15 cellular contexts compared by ENCODE assay signal in the genomic region with DNA sequence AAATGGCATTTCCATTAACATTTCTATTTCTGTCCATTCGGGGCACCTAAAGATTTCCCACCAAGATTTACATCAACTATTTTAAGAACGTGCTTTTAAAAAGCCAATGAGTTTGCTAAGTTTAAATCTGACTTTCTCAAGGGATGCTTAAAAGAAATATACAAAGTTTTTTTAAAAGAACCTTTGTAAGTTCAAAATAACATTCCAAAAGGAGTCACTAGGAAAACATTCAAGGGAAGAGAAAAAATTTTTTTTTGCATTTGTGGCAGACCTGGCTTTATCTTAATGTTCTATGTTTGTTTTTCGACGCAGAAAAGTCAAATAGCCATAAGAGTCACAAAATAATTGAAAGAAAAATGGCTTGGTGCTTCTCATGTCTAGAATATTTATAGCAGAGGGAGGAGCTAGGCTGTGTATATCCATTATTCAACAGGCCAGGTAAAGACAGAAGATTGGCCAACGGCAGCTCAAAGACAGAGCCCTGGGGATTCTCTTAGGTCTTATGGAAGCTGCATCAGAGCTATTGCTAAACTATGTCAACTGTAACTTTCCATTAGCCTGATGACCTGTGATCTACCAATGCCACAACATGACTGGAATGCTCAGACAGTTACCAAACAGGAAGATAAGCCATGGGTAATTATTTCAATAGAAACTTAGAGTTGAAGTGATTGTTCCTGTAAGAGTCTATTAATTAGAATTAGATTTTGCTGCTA. TPM values are rescaled to one million over a fixed set of nuclear protein-coding genes. Genes with fewer than 3 reads are reported as not detected.
A peak's percentile ranks its signal among the peaks of the same experiment; 100 is the strongest.
DNase-seq lines count a peak whose midpoint lies in the region; ATAC-seq and TF ChIP-seq lines count a peak whose summit lies in the region.
"Had no signal": no experiment of that assay in that cellular context is flagged by ENCODE, and none has a peak within 500 bp of the region (broad histone marks: within the 10 kb centered on the region; RNA-seq: fewer than 3 reads in every experiment).

No MANE protein-coding gene starts in this region.

- POLR2A ChIA-PET in PC-9 (lab: Charles Lee; ENCODE audit: unreplicated experiment), result no interaction called here

- no peaks in the 10 kb centered on the region for H3K79me1 ChIP-seq in mesenchymal stem cell (replicated peaks; ENCODE audit: low read length, poor library complexity, severe bottlenecking)

- H3K14ac ChIP-seq in mesenchymal stem cell (ENCODE audit: low read length in 2 of 2), result no peak overlapping the region

- no peak overlapping the region for H3K4me2 ChIP-seq in mesenchymal stem cell (ENCODE audit: low read length, poor library complexity, severe bottlenecking)
- H3K4me2 ChIP-seq in PC-9, result no peak overlapping the region

- no peak overlapping the region for H4K8ac ChIP-seq in mesenchymal stem cell (ENCODE audit: low read length)

- H3K36me3 ChIP-seq in heart right ventricle, result no peaks in the 10 kb centered on the region
- no peaks in the 10 kb centered on the region for H3K36me3 ChIP-seq in mesenchymal stem cell (ENCODE audit: control insufficient read depth in 1 of 2, insufficient read depth in 2 of 2, low read depth in 1 of 2, low read length in 2 of 2)
- H3K36me3 ChIP-seq in aorta (ENCODE audit: control insufficient read depth in 1 of 2, insufficient read depth in 2 of 2, low read length in 1 of 2), result no peaks in the 10 kb centered on the region
- H3K36me3 ChIP-seq in PC-9 (ENCODE audit: low read depth), result no peaks in the 10 kb centered on the region

- intact Hi-C loops in heart right ventricle (cut with DNase I), result no loop called here
- intact Hi-C loops in left cardiac atrium (cut with DNase I), result no loop called here
- intact Hi-C loops in aorta (cut with DNase I), result loop anchor here (2.0 to 5.0 kb wide), 4 partner anchors 39 to 77 kb away; a partner anchor contains a TSS
- intact Hi-C loops in PC-9 (cut with micrococcal nuclease; ENCODE audit: unreplicated experiment), result no loop called here

- peak overlapping the region; percentile 66 for H2BK5ac ChIP-seq in mesenchymal stem cell (ENCODE audit: low read depth, low read length, poor library complexity, severe bottlenecking)

- peak overlapping the region in 6 of 10 donors; percentile 13 to 69 (median 46) for H3K27ac ChIP-seq in heart right ventricle
- H3K27ac ChIP-seq in cingulate gyrus (ENCODE audit: low read depth, low read length), result peak overlapping the region; percentile 47
- H3K27ac ChIP-seq in mesenchymal stem cell (ENCODE audit: low read length, poor library complexity, severe bottlenecking), result peak overlapping the region; percentile 90
- H3K27ac ChIP-seq in aorta (ENCODE audit: low read depth in 1 of 2, low read length in 2 of 2), result peak overlapping the region; percentile 94
- no peak overlapping the region for H3K27ac ChIP-seq in PC-9
- H3K27ac ChIP-seq: skin epidermis had no signal

- no peak overlapping the region for H3K4ac ChIP-seq in mesenchymal stem cell (ENCODE audit: low read depth in 1 of 2, low read length in 2 of 2)

- H3K9me3 ChIP-seq in heart right ventricle, result no peaks in the 10 kb centered on the region
- no peaks in the 10 kb centered on the region for H3K9me3 ChIP-seq in mesenchymal stem cell (ENCODE audit: control insufficient read depth, low read length)
- no peaks in the 10 kb centered on the region for H3K9me3 ChIP-seq in aorta (ENCODE audit: control insufficient read depth, low read length)
- no peaks in the 10 kb centered on the region for H3K9me3 ChIP-seq in PC-9 (ENCODE audit: insufficient read depth, low read depth)

- TF ChIP-seq CTCF in heart right ventricle (IDR thresholded peaks at IDR 0.05), result no peak
- no peak for TF ChIP-seq CTCF in PC-9 (conservative IDR thresholded peaks at IDR 0.05)

- no peak overlapping the region for H2BK12ac ChIP-seq in mesenchymal stem cell (ENCODE audit: low read length in 2 of 2)

- H2BK15ac ChIP-seq in mesenchymal stem cell (ENCODE audit: low read depth, poor library complexity, severe bottlenecking), result no peak overlapping the region

- WGBS in heart right ventricle, 2 donors, result 68 to 78% methylated on average over 5 of the region's 5 CpGs
- 71% methylated on average over 4 of the region's 5 CpGs for WGBS in mesenchymal stem cell
- 5 to 9% methylated on average over 5 of the region's 5 CpGs for WGBS in aorta, 2 donors

- DNase-seq in heart right ventricle (no peak), left cardiac atrium (no peak), mesenchymal stem cell (peak; percentile 89), aorta (no peak), NCI-H187 (lab: John Stamatoyannopoulos, UW) (no peak), midbrain (lab: John Stamatoyannopoulos, UW) (no peak), PC-9 (no peak)
- DNase-seq: activated CD8-positive, alpha-beta memory T cell treated with anti-CD3 and anti-CD28 coated beads, Interleukin-2, amount 10 ng/mL, durations not matched to agents 7 days and 5 days; activated naive CD4-positive, alpha-beta T cell treated with Interleukin-2 at 50 U/mL for 16 hours; natural killer cell had no signal

- H3K27me3 ChIP-seq in heart right ventricle (no peaks in the 10 kb centered on the region), mesenchymal stem cell (ENCODE audit: control insufficient read depth in 1 of 2, insufficient read depth in 1 of 2, low read length in 2 of 2) (no peaks in the 10 kb centered on the region), aorta (ENCODE audit: control insufficient read depth in 1 of 2, insufficient read depth in 2 of 2, low read length in 1 of 2) (no peaks in the 10 kb centered on the region), PC-9 (ENCODE audit: insufficient read depth, low read depth) (peaks cover 28% of the 10 kb centered on the region; the same call in 1 of the 2 replicates)

- H3K23ac ChIP-seq in mesenchymal stem cell (ENCODE audit: low read length in 2 of 2), result no peak overlapping the region

- CTCF ChIA-PET in PC-9 (lab: Charles Lee), result no interaction called here

- H3K79me2 ChIP-seq in PC-9 (ENCODE audit: low read depth), result no peaks in the 10 kb centered on the region

- H4K91ac ChIP-seq in mesenchymal stem cell (ENCODE audit: low read length), result no peak overlapping the region

- no peak overlapping the region for H2AK5ac ChIP-seq in mesenchymal stem cell (ENCODE audit: low read length, severe bottlenecking)

- H2AFZ ChIP-seq in mesenchymal stem cell (ENCODE audit: low read depth, low read length) (no peak overlapping the region), PC-9 (no peak overlapping the region)

- H3K18ac ChIP-seq in mesenchymal stem cell (ENCODE audit: low read depth in 1 of 2, low read length in 2 of 2), result no peak overlapping the region

- ATAC-seq in heart right ventricle (no peak), left cardiac atrium (no peak), aorta (ENCODE audit: low FRiP score) (no peak)
- ATAC-seq: activated CD8-positive, alpha-beta memory T cell treated with anti-CD3 and anti-CD28 coated beads, Interleukin-2, amount 10 ng/mL, durations not matched to agents 7 days and 5 days; left lobe of liver; natural killer cell; WTC11 had no signal

- H3K9me2 ChIP-seq in PC-9 (ENCODE audit: insufficient read depth), result no peaks in the 10 kb centered on the region

- BruUV-seq in PC-9 (replicated peaks; lab: Mats Ljungman, UMichigan), result no TSS peak

- H3K9ac ChIP-seq in mesenchymal stem cell (ENCODE audit: low read length), result no peak overlapping the region

- no peak overlapping the region for H2BK120ac ChIP-seq in mesenchymal stem cell (ENCODE audit: low read depth, low read length)

- H4K20me1 ChIP-seq in PC-9 (ENCODE audit: insufficient read depth), result no peaks in the 10 kb centered on the region

- no peaks in the 10 kb centered on the region for H3F3A ChIP-seq in PC-9 (ENCODE audit: insufficient read depth, low read depth)

- H3K4me3 ChIP-seq in heart right ventricle (no peak overlapping the region), mesenchymal stem cell (ENCODE audit: insufficient read depth in 1 of 2, low read depth in 1 of 2, low read length in 2 of 2) (no peak overlapping the region), aorta (ENCODE audit: low read length in 2 of 2) (no peak overlapping the region), PC-9 (no peak overlapping the region)
- H3K4me3 ChIP-seq: skin epidermis had no signal

- peaks cover 0 to 27% (median 0%) of the 10 kb centered on the region in 9 donors for H3K4me1 ChIP-seq in heart right ventricle
- peaks cover 3% of the 10 kb centered on the region for H3K4me1 ChIP-seq in mesenchymal stem cell (ENCODE audit: control insufficient read depth, insufficient read depth, low read depth, low read length)
- peaks cover 3 to 6% of the 10 kb centered on the region in 2 donors for H3K4me1 ChIP-seq in aorta (ENCODE audit: control insufficient read depth in 1 of 2, insufficient read depth in 2 of 2, low read length in 2 of 2)
- no peaks in the 10 kb centered on the region for H3K4me1 ChIP-seq in PC-9 (replicated peaks; ENCODE audit: insufficient read depth)

RNA-seq across cellular contexts. Expression of a gene that starts 37.8 kb away (rescaled TPM):
- total RNA-seq in heart right ventricle (100 to 1,000 TPM in 1 of 10 donors, 10 to 100 TPM in 9; 28.7 to 111 (median 48.5) TPM), left cardiac atrium (10 to 100 TPM; 36.0 to 38.7 TPM), aorta (100 to 1,000 TPM in 1 of 2 donors, 10 to 100 TPM in 1; 91.6 to 251 TPM), PC-9 (2021) (not detected in 2 replicates)
- polyA plus RNA-seq in heart right ventricle (10 to 100 TPM in 1 of 2 donors, 1 to 10 TPM in 1; 7.0 to 13.9 TPM), aorta (10 to 100 TPM; 24.8 to 31.2 TPM)
- polyA plus RNA-seq in mesenchymal stem cell (2013, experiment 1 of 2), result 0.30 TPM
- polyA plus RNA-seq in mesenchymal stem cell (2013, experiment 2 of 2), result 0.26 TPM
- total RNA-seq: activated CD8-positive, alpha-beta memory T cell treated with anti-CD3 and anti-CD28 coated beads, Interleukin-2, amount 10 ng/mL, durations not matched to agents 7 days and 5 days; HT-29; natural killer cell had no signal

Comparison
In these comparisons a context has a peak if more than half of its experiments do, and no peak if none do; other contexts are left out.
1. RNA of a gene that starts 37.8 kb away (total RNA-seq): 91.6 to 251 TPM in aorta, 28.7 to 111 TPM in heart right ventricle and 36.0 to 38.7 TPM in left cardiac atrium; not detected in PC-9; every median in the first group is over 10 times any median in the second.
2. intact Hi-C loops: an anchor here in aorta (2.0 to 5.0 kb wide); none called in heart right ventricle, left cardiac atrium and PC-9.